Comparison of ENCODE assay signal across 1 cellular context in the genomic region with DNA sequence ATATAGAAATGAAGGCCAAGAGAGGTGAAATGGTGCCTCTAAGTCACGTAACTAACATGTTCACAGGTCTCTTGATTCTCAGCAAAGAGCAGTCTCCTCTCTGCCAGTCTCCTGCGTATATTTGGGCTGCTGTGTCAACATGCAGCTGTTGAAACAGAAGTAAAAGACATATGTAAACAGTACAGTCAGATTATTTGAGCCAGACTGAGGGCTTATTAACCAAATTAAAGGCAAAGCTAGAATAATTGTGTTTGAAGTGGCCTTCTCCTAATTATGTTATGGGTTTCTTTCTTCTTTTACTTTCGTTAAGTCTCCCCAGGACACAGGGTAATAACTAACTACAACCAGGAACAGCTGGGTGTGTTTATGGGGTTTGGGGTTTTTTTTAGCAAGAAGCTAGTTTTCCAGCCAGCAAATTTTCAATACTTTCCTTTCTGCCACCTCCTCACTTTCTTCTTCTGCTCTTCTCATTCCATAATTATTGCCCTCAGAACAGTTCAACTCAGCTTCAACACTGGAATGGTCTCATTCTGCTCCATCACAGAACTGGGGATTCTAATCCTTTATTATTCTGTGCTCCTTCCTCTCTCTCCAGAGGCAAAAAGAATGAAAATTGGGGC.
TF ChIP-seq lines count a peak whose summit lies in the region.

No MANE protein-coding gene starts in this region.

TF ChIP-seq in GM23338, 12 proteins besides CTCF, POLR2A, EP300 and RAD21 (continued from another document):
- TF ChIP-seq ZNF462 (CRISPR knock-in tag; IDR thresholded peaks at IDR 0.05) (no peak), EZH2phosphoT487 (IDR thresholded peaks at IDR 0.05; ENCODE audit: unreplicated experiment) (no peak), STAT1 (IDR thresholded peaks at IDR 0.05; ENCODE audit: unreplicated experiment) (no peak), REST (IDR thresholded peaks at IDR 0.05; ENCODE audit: unreplicated experiment) (no peak), NANOG (IDR thresholded peaks at IDR 0.05; ENCODE audit: borderline replicate concordance) (no peak), ZNF114 (CRISPR knock-in tag; IDR thresholded peaks at IDR 0.05) (no peak), ZNF331 (CRISPR knock-in tag; IDR thresholded peaks at IDR 0.05; ENCODE audit: low read depth) (no peak)
